In genomic region chr17:80498920-80499410, GRCh38 we compare ENCODE assay signal across 15 cellular contexts. TPM values are rescaled to one million over a fixed set of nuclear protein-coding genes. Genes with fewer than 3 reads are reported as not detected.
"Had no signal": no experiment of that assay in that cellular context is flagged by ENCODE, and none has a peak within 500 bp of the region (broad histone marks: within the 10 kb centered on the region; RNA-seq: fewer than 3 reads in every experiment).

No MANE protein-coding gene starts in this region.

- H3K27ac ChIP-seq: ascending aorta, colonic mucosa, epithelial cell of prostate, gastrocnemius medialis, psoas muscle had no signal

- H3K36me3 ChIP-seq: ascending aorta, colonic mucosa, gastrocnemius medialis had no signal

- H3K9me3 ChIP-seq: ascending aorta, colonic mucosa, gastrocnemius medialis, psoas muscle had no signal

- H3K4me1 ChIP-seq: ascending aorta, colonic mucosa, psoas muscle had no signal

- ATAC-seq: activated CD4-positive, alpha-beta T cell treated with anti-CD3 and anti-CD28 coated beads for 36 hours had no signal

- H3K27me3 ChIP-seq: ascending aorta, colonic mucosa had no signal

- DNase-seq: activated CD4-positive, alpha-beta memory T cell treated with anti-CD3 and anti-CD28 coated beads, Interleukin-2, amount 10 ng/mL, durations not matched to agents 7 days and 5 days; activated CD4-positive, alpha-beta T cell treated with anti-CD3 and anti-CD28 coated beads for 36 hours; activated CD8-positive, alpha-beta memory T cell treated with anti-CD3 and anti-CD28 coated beads, Interleukin-2, amount 50 U/mL, for 48 hours; activated naive CD8-positive, alpha-beta T cell treated with anti-CD3 and anti-CD28 coated beads, Interleukin-2, amount 10 ng/mL, durations not matched to agents 7 days and 5 days; colonic mucosa; effector CD4-positive, alpha-beta T cell; occipital lobe; stimulated activated CD4-positive, alpha-beta T cell treated with anti-CD3 and anti-CD28 coated beads, Interleukin-15, amount 100 ng/mL, for 24 hours; stimulated activated CD4-positive, alpha-beta T cell treated with anti-CD3 and anti-CD28 coated beads, Interleukin-4, amount 100 ng/mL, for 24 hours; T-helper 9 cell had no signal

- H3K4me3 ChIP-seq: colonic mucosa, psoas muscle had no signal

RNA-seq across cellular contexts. Expression of gene NPTX1, which starts 22.6 kb away (rescaled TPM):
- total RNA-seq: ascending aorta had no signal
- polyA plus RNA-seq: liver had no signal
